In the genomic region with DNA sequence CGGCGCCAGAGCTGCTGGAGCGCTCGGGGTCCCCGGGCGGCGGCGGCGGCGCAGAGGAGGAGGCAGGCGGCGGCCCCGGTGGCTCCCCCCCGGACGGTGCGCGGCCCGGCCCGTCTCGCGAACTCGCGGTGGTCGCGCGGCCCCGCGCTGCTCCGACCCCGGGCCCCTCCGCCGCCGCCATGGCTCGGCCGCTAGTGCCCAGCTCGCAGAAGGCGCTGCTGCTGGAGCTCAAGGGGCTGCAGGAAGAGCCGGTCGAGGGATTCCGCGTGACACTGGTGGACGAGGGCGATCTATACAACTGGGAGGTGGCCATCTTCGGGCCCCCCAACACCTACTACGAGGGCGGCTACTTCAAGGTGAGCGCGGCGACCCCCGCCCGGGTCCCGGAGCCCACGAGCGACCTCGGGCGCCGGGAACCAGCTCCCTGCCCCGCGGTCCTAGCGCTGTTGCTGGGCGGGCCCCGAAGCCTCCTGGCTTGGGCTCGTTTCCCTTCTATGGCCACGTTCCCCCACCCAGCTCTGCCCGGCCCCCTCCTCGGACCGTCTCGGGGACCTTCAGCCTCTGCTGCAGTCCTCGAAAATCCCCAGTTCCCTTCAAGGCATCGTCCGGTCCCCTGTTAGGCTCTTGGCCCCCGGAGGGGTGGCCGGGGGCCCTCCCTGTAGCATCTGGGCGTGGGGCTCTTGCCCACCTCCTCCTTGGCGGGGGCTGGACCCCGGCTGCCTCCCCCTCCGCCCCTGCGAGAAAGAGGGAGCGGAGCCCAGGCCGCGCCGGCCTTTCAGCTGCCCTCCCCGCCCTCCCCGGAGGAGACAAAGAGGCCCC, we compare ENCODE assay signal across 8 cellular contexts. TPM values are rescaled to one million over a fixed set of nuclear protein-coding genes. Genes with fewer than 3 reads are reported as not detected.
DNase-seq lines count a peak whose midpoint lies in the region; ATAC-seq and TF ChIP-seq lines count a peak whose summit lies in the region.

A gene with protein sequence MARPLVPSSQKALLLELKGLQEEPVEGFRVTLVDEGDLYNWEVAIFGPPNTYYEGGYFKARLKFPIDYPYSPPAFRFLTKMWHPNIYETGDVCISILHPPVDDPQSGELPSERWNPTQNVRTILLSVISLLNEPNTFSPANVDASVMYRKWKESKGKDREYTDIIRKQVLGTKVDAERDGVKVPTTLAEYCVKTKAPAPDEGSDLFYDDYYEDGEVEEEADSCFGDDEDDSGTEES (plus strand): TSS at position 8 of the 819 bp plus-strand sequence. CDS start 172 bp downstream, at position 180.

- H3K36me3 ChIP-seq in lung (ENCODE audit: control insufficient read depth in 2 of 2, insufficient read depth in 2 of 2, low read length in 2 of 2) (peaks cover 3 to 14% of the 10 kb centered on the region in 2 donors), thyroid gland (peaks cover 12 to 13% of the 10 kb centered on the region in 2 donors)

- TF ChIP-seq CTCF in choroid plexus epithelial cell (conservative IDR thresholded peaks at IDR 0.05; ENCODE audit: low read depth, low read length) (no peak), lung (IDR thresholded peaks at IDR 0.05; ENCODE audit: control extremely low read depth, extremely low read depth) (no peak), thyroid gland (IDR thresholded peaks at IDR 0.05) (no peak)

- peak; percentile 36 for DNase-seq in NAMALWA (ENCODE audit: low spot score)
- no peak for DNase-seq in choroid plexus epithelial cell (ENCODE audit: low read depth)
- DNase-seq in lung (ENCODE audit: low spot score) = no peak
- peak in 1 of 2 donors; percentile 36 for DNase-seq in thyroid gland
- DNase-seq in T-helper 9 cell = no peak
- DNase-seq in effector CD8-positive, alpha-beta T cell (lab: John Stamatoyannopoulos, UW) = no peak

- whole genome bisulfite sequencing in lung, 2 donors = 0% methylated on average over 41 to 84 of the region's 84 CpGs
- 0 to 2% methylated on average over 4 to 9 of the region's 84 CpGs for WGBS in thyroid gland, 2 donors

- H3K9me3 ChIP-seq in lung (ENCODE audit: control insufficient read depth in 2 of 2, insufficient read depth in 1 of 2, low read length in 1 of 2) = peaks cover 0 to 2% of the 10 kb centered on the region in 2 donors
- H3K9me3 ChIP-seq in thyroid gland = no peaks in the 10 kb centered on the region

- ATAC-seq in GM21529 (IDR thresholded peaks at IDR 0.05; ENCODE audit: unreplicated experiment) (peak; percentile 14), lung (ENCODE audit: insufficient read depth, low FRiP score) (no peak)

- H3K27ac ChIP-seq in lung (ENCODE audit: low read depth in 1 of 2, low read length in 1 of 2) (peak within 1 kb of the TSS; percentile 92 to 99), thyroid gland (peak within 1 kb of the TSS; percentile 87 to 97 (median 93))

- intact Hi-C loops in thyroid gland (cut with DNase I) = no loop called here

- H3K27me3 ChIP-seq in lung (ENCODE audit: control insufficient read depth, insufficient read depth) = no peaks in the 10 kb centered on the region
- H3K27me3 ChIP-seq in thyroid gland = no peaks in the 10 kb centered on the region

- peak in 1 of 2 donors; percentile 48 for TF ChIP-seq POLR2A in thyroid gland (IDR thresholded peaks at IDR 0.05)

- H3K4me3 ChIP-seq in GM08714 (ENCODE audit: low read length) (peak within 1 kb of the TSS; percentile 88), choroid plexus epithelial cell (ENCODE audit: low read depth, low read length) (peak within 1 kb of the TSS; percentile 86), lung (peak within 1 kb of the TSS; percentile 90), thyroid gland (replicated peaks in 1 of 3) (peak within 1 kb of the TSS; percentile 87 to 95 (median 93))

- H3K4me1 ChIP-seq in lung (ENCODE audit: control insufficient read depth in 2 of 2, insufficient read depth in 2 of 2, low read length in 2 of 2) (peaks cover 0 to 20% of the 10 kb centered on the region in 2 donors), thyroid gland (peaks cover 22 to 28% of the 10 kb centered on the region in 2 donors)

RNA-seq across cellular contexts. Expression of the gene that starts here (rescaled TPM):
- total RNA-seq in lung = 10 to 100 TPM; 42.9 to 67.9 TPM
- polyA plus RNA-seq in lung = 10 to 100 TPM; 52.3 to 89.1 TPM
- total RNA-seq in thyroid gland = 10 to 100 TPM; 44.8 to 64.7 (median 48.2) TPM
